In genomic region chr12:116881325-116881866, GRCh38 we compare ENCODE assay signal across 8 cellular contexts. TPM values are rescaled to one million over a fixed set of nuclear protein-coding genes. Genes with fewer than 3 reads are reported as not detected.
DNase-seq lines count a peak whose midpoint lies in the region; ATAC-seq and TF ChIP-seq lines count a peak whose summit lies in the region.

TSS of gene HRK (minus strand) at chr12:116881441. CDS start at chr12:116881307, 134 bp downstream.

- H3K4me1 ChIP-seq in prostate gland (replicated peaks), result peaks cover 18% of the 10 kb centered on the region

- intact Hi-C loops in prostate gland (cut with DNase I), result no loop called here

- peak within 1 kb of the TSS; percentile 76 for H3K4me3 Mint-ChIP-seq in chondrocyte (ENCODE audit: unreplicated experiment)

- no peaks in the 10 kb centered on the region for H3K9me3 Mint-ChIP-seq in chondrocyte (ENCODE audit: low read depth)

- H3K4me1 Mint-ChIP-seq in chondrocyte (ENCODE audit: low read depth), result peaks cover 36% of the 10 kb centered on the region

- H3K36me3 Mint-ChIP-seq in chondrocyte (ENCODE audit: low read depth), result peaks cover 3% of the 10 kb centered on the region

- peaks cover 51% of the 10 kb centered on the region for H3K27me3 Mint-ChIP-seq in chondrocyte (ENCODE audit: low read depth)

- H3K27ac Mint-ChIP-seq in chondrocyte (ENCODE audit: unreplicated experiment), result peak within 1 kb of the TSS; percentile 54

- TF ChIP-seq CTCF in chondrocyte (IDR thresholded peaks at IDR 0.05) (no peak), prostate gland (IDR thresholded peaks at IDR 0.05) (no peak)

- 1% methylated on average over 29 of the region's 49 CpGs for WGBS in prostate gland

- DNase-seq in stimulated activated CD4-positive, alpha-beta T cell treated with anti-CD3 and anti-CD28 coated beads, Interleukin-15, amount 100 ng/mL, for 24 hours, result peak; percentile 23
- DNase-seq in stimulated activated CD4-positive, alpha-beta T cell treated with anti-CD3 and anti-CD28 coated beads, Interleukin-4, amount 100 ng/mL, for 24 hours, result no peak
- DNase-seq in NCI-H1930 (lab: John Stamatoyannopoulos, UW) (peak; percentile 58 to 69), chondrocyte (ENCODE audit: low spot score) (no peak), prostate gland (ENCODE audit: low spot score) (no peak), NCI-H2107 treated with DMSO at 0.1 percent for 48 hours (lab: John Stamatoyannopoulos, UW; ENCODE audit: unreplicated experiment) (no peak)

- no peak for TF ChIP-seq POLR2A in prostate gland (IDR thresholded peaks at IDR 0.05)

- no peaks in the 10 kb centered on the region for H3K9me3 ChIP-seq in prostate gland

- no peak for ATAC-seq in HG02763 (IDR thresholded peaks at IDR 0.05; ENCODE audit: unreplicated experiment)
- ATAC-seq in HG03442 (IDR thresholded peaks at IDR 0.05; ENCODE audit: unreplicated experiment), result no peak

- H3K27me3 ChIP-seq in prostate gland (replicated peaks; ENCODE audit: insufficient read depth), result peaks cover 41% of the 10 kb centered on the region

- no peaks in the 10 kb centered on the region for H3K36me3 ChIP-seq in prostate gland

- H3K4me3 ChIP-seq in prostate gland, result peak within 1 kb of the TSS; percentile 14 to 32

- no peak within 1 kb of the TSS for H3K27ac ChIP-seq in prostate gland

RNA-seq across cellular contexts. Expression of gene HRK, which starts in this region (rescaled TPM):
- total RNA-seq in chondrocyte (0.31 to 0.80 TPM (median 0.49 TPM) in 3 replicates), prostate gland (1 to 10 TPM in 1 of 2 donors, not detected in 1; 4.9 TPM)

Comparison
In these comparisons a context has a peak if more than half of its experiments do, and no peak if none do; other contexts are left out.
1. DNase-seq: peak in stimulated activated CD4-positive, alpha-beta T cell treated with anti-CD3 and anti-CD28 coated beads, Interleukin-15, amount 100 ng/mL, for 24 hours (single experiment) and NCI-H1930 (2 of 2); none in stimulated activated CD4-positive, alpha-beta T cell treated with anti-CD3 and anti-CD28 coated beads, Interleukin-4, amount 100 ng/mL, for 24 hours (single experiment), chondrocyte (single experiment), prostate gland (single experiment) and NCI-H2107 treated with DMSO at 0.1 percent for 48 hours (single experiment).